Comparison of ENCODE assay signal across 18 cellular contexts in genomic region chr17:66889480-66890230, GRCh38. TPM values are rescaled to one million over a fixed set of nuclear protein-coding genes. Genes with fewer than 3 reads are reported as not detected.
"Had no signal": no experiment of that assay in that cellular context is flagged by ENCODE, and none has a peak within 500 bp of the region (broad histone marks: within the 10 kb centered on the region; RNA-seq: fewer than 3 reads in every experiment).

No MANE protein-coding gene starts in this region.

- H3K9me3 ChIP-seq: ascending aorta, gastrocnemius medialis, lower lobe of right lung, stomach, upper lobe of left lung had no signal

- ATAC-seq: activated CD4-positive, alpha-beta T cell treated with anti-CD3 and anti-CD28 coated beads for 36 hours; activated naive CD8-positive, alpha-beta T cell treated with anti-CD3 and anti-CD28 coated beads, Interleukin-2, amount 50 U/mL, for 24 hours; gastrocnemius medialis; lower lobe of right lung; natural killer cell treated with Interleukin-12 subunit alpha and Interleukin-12 subunit beta and Interleukin-15 and Interleukin-18, amount 100 ng/mL, for 72 hours; sciatic nerve had no signal

- H3K4me3 ChIP-seq: ascending aorta, gastrocnemius medialis, lower lobe of right lung, smooth muscle cell, stomach, upper lobe of left lung had no signal

- H3K4me2 ChIP-seq: smooth muscle cell had no signal

- H3K36me3 ChIP-seq: ascending aorta, gastrocnemius medialis, lower lobe of right lung, stomach, upper lobe of left lung had no signal

- DNase-seq: activated CD4-positive, alpha-beta memory T cell treated with anti-CD3 and anti-CD28 coated beads for 36 hours; activated CD4-positive, alpha-beta T cell treated with anti-CD3 and anti-CD28 coated beads for 36 hours; activated naive CD4-positive, alpha-beta T cell treated with anti-CD3 and anti-CD28 coated beads, Interleukin-2, amount 10 ng/mL, durations not matched to agents 7 days and 5 days; activated naive CD8-positive, alpha-beta T cell treated with anti-CD3 and anti-CD28 coated beads, Interleukin-2, amount 50 U/mL, for 24 hours; activated T-cell treated with anti-CD3 and anti-CD28 coated beads for 4 hours; cerebellar nuclear complex; cortex of kidney; gastrocnemius medialis; head of caudate nucleus; lower lobe of right lung; stimulated activated CD4-positive, alpha-beta T cell treated with anti-CD3 and anti-CD28 coated beads, Interleukin-4, amount 100 ng/mL, for 1 hour; stomach; upper lobe of left lung had no signal

- H3K27ac ChIP-seq: ascending aorta, gastrocnemius medialis, lower lobe of right lung, stomach, upper lobe of left lung had no signal

- H3K27me3 ChIP-seq: ascending aorta, gastrocnemius medialis, upper lobe of left lung had no signal

- H3K4me1 ChIP-seq: ascending aorta, gastrocnemius medialis, lower lobe of right lung, stomach, upper lobe of left lung had no signal

RNA-seq across cellular contexts. Expression of gene CACNG5, which starts 54.7 kb away (rescaled TPM):
- total RNA-seq: activated CD4-positive, alpha-beta memory T cell treated with anti-CD3 and anti-CD28 coated beads for 36 hours; activated CD4-positive, alpha-beta T cell treated with anti-CD3 and anti-CD28 coated beads for 36 hours; activated T-helper 2 cell treated with anti-CD3 and anti-CD28 coated beads, Interferon-gamma antibody, Interleukin-2, Interleukin-4, amounts not matched to agents 10 μg/mL and 5 μg/mL and 100 μg/mL, durations not matched to agents 14 hours and 24 hours and 36 hours; ascending aorta; gastrocnemius medialis; lower lobe of right lung; natural killer cell treated with Interleukin-12 subunit alpha and Interleukin-12 subunit beta and Interleukin-15 and Interleukin-18, amount 100 ng/mL, for 72 hours; sciatic nerve; smooth muscle cell; stomach; upper lobe of left lung had no signal
